Comparison of ENCODE assay signal across 8 cellular contexts in the genomic region with DNA sequence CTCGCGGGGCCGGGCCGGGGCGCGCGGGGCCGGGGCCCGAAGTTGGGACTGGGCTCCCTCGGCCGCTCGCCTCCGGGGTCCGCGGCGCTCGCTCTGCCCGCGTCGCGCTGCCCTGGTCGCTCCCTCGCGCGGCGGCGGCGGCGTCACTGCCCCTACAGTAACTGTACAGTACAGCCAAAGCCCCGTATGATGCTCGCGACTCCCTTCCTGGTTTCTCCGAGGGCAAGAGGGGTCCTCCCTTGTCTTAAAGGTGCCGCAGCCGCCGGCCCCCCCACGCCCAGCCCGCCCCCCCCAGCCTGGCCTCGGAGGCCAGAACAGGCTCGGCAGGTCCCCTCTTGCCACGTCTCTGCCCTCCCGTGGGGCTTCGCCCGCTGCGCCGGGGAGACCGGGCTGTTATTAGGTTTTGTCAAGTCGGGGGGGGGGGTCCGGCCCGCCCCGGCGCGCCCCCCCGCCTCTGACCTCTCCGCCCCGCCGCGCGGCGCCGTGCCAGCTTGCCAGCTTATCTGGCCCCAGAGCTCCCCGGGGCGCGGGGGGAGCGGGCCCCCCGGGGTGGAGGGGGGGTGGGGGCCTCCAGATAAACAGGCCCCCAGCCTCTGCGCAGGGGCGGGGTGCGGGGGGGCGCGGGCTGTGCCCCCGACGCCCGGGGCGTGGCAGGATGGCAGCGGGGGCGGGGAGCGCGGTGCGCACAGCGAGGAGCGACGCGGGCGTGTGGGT. TPM values are rescaled to one million over a fixed set of nuclear protein-coding genes. Genes with fewer than 3 reads are reported as not detected.
A peak's percentile ranks its signal among the peaks of the same experiment; 100 is the strongest.
DNase-seq lines count a peak whose midpoint lies in the region; ATAC-seq, FAIRE-seq and TF ChIP-seq lines count a peak whose summit lies in the region.

TSS of gene ZBTB7A (minus strand) at position 218 of the 714 bp plus-strand sequence. CDS start 11,667 bp downstream, outside the sequence.

- no peak for FAIRE-seq in HTR-8/SVneo (lab: Jason Lieb, UNC)

- H3K4me3 Mint-ChIP-seq in activated T-cell treated with anti-CD3 and anti-CD28 coated beads, Interleukin-2, amount 50 U/mL, for 24 hours = peak within 1 kb of the TSS; percentile 76

- H3K9me3 Mint-ChIP-seq in activated T-cell treated with anti-CD3 and anti-CD28 coated beads, Interleukin-2, amount 50 U/mL, for 24 hours = no peaks in the 10 kb centered on the region

- peak; percentile 68 for DNase-seq in HTR-8/SVneo (ENCODE audit: insufficient read length, low spot score)
- DNase-seq in OCI-M2 (lab: John Stamatoyannopoulos, UW; ENCODE audit: unreplicated experiment) = peak; percentile 13
- DNase-seq in activated T-cell treated with anti-CD3 and anti-CD28 coated beads, Interleukin-2, amount 50 U/mL, for 24 hours = peak; percentile 81
- no peak for DNase-seq in epithelial cell of proximal tubule (ENCODE audit: low read depth)
- peak; percentile 80 for DNase-seq in mucosa of gallbladder (ENCODE audit: low spot score)
- peak; percentile 66 to 88 (median 77) for DNase-seq in stimulated activated naive CD4-positive, alpha-beta T cell (lab: John Stamatoyannopoulos, UW)

- H3K4me1 Mint-ChIP-seq in activated T-cell treated with anti-CD3 and anti-CD28 coated beads, Interleukin-2, amount 50 U/mL, for 24 hours (ENCODE audit: low read depth) = peaks cover 38% of the 10 kb centered on the region

- TF ChIP-seq CTCF in C4-2B (conservative IDR thresholded peaks at IDR 0.05) (no peak), epithelial cell of proximal tubule (conservative IDR thresholded peaks at IDR 0.05; ENCODE audit: low read depth, low read length) (no peak)

- no peaks in the 10 kb centered on the region for H3K27me3 Mint-ChIP-seq in activated T-cell treated with anti-CD3 and anti-CD28 coated beads, Interleukin-2, amount 50 U/mL, for 24 hours

- H3K27ac ChIP-seq in C4-2B = peak within 1 kb of the TSS; percentile 99

- H3K36me3 Mint-ChIP-seq in activated T-cell treated with anti-CD3 and anti-CD28 coated beads, Interleukin-2, amount 50 U/mL, for 24 hours (ENCODE audit: low read depth) = peaks cover 24% of the 10 kb centered on the region

- peak within 1 kb of the TSS; percentile 83 for H3K27ac Mint-ChIP-seq in activated T-cell treated with anti-CD3 and anti-CD28 coated beads, Interleukin-2, amount 50 U/mL, for 24 hours

- ATAC-seq in GM19023 (IDR thresholded peaks at IDR 0.05; ENCODE audit: unreplicated experiment) = no peak

- peak within 1 kb of the TSS; percentile 86 for H3K4me3 ChIP-seq in epithelial cell of proximal tubule (ENCODE audit: low read depth, low read length)

RNA-seq across cellular contexts. Expression of gene ZBTB7A, which starts in this region (rescaled TPM):
- total RNA-seq in epithelial cell of proximal tubule (22.1 and 28.1 TPM in 2 replicates), mucosa of gallbladder (82.6 TPM)
